8 cellular contexts compared by ENCODE assay signal in the genomic region with DNA sequence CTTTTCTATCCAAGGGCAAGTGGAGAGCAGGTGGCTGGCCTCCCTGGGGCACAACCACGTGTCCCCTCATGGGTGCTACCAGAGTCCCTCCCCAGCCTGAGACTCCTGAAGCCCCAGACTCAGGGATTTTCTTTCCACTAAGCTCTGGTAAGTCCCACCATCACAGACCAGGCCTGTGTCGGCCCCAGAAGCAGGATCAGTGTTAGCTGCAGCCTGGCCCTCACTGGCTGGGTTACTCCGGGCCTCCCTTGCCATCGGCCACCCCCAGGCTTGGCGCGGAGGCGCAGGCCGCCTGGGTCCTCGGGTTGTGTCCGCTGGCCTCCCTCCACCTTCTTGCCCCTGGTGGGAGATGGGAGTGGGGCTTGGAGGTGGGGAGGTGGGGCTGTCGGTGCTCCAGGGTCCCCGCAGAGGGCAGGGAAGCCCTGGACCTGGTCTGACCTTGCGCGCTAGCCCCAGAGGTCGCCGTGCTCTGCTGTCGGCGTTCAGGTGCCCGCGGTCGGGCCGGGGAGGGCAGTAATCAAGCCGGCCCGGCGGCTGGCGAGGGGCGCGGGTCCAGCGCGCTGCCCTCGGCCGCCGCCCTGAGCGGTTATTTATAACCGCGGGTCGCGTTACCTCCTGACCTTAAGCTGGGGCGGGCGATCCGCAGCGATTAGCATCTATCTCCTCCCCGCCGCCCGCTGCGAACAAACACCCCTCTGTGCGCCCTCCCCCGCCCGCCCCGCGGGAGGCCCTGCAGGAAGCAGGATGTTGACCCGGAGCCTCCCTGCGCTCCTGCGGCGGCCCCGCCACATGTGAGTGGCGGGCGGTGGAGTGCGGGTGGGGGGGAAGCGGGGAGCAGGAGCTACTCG.
DNase-seq lines count a peak whose midpoint lies in the region; ATAC-seq, FAIRE-seq and TF ChIP-seq lines count a peak whose summit lies in the region.
"Had no signal": no experiment of that assay in that cellular context is flagged by ENCODE, and none has a peak within 500 bp of the region (broad histone marks: within the 10 kb centered on the region; RNA-seq: fewer than 3 reads in every experiment).

No MANE protein-coding gene starts in this region.

- intact Hi-C loops in colonic mucosa (cut with DNase I) (no loop called here), HepG2 (cut with micrococcal nuclease; ENCODE audit: unreplicated experiment) (loop anchor here (1.0 to 2.0 kb wide), 3 partner anchors 13 to 81 kb away; no protein-coding TSS in a partner anchor)

- H3K36me3 ChIP-seq in colonic mucosa (no peaks in the 10 kb centered on the region), HepG2 (replicated peaks in 1 of 2; ENCODE audit: control insufficient read depth in 1 of 2, insufficient read depth in 2 of 2, low read length in 2 of 2) (no peaks in the 10 kb centered on the region)

- TF ChIP-seq CTCF in colonic mucosa (IDR thresholded peaks at IDR 0.05), result no peak
- TF ChIP-seq CTCF in HepG2 (CRISPR knock-in tag; IDR thresholded peaks at IDR 0.05), result peak; percentile 27

- peak overlapping the region; percentile 75 to 99 for H3K9ac ChIP-seq in colonic mucosa (ENCODE audit: low read depth in 2 of 2, low read length in 2 of 2)
- peak overlapping the region; percentile 96 for H3K9ac ChIP-seq in HepG2 (ENCODE audit: insufficient read depth, low read depth, low read length)

- H3K27ac ChIP-seq in colonic mucosa (peak overlapping the region; percentile 81), HepG2 (ENCODE audit: extremely low read length, insufficient read depth, low read length) (peak overlapping the region; percentile 96)

- POLR2A ChIA-PET in HepG2 (lab: Yijun Ruan, JAX), result interaction anchor here (0.7 to 12.2 kb wide), 35 partner anchors 9 to 402 kb away, joined by 3 to 510 read pairs (median 7); partner anchors contain the start of genes LUC7L3 and TOB1

- DNase-seq in NCI-H1436 treated with DMSO at 0.1 percent for 48 hours (lab: John Stamatoyannopoulos, UW), result peak; percentile 50
- DNase-seq in colonic mucosa, result peak; percentile 95
- DNase-seq in HepG2 (ENCODE audit: low spot score), result peak; percentile 97
- DNase-seq in stimulated activated CD4-positive, alpha-beta T cell treated with anti-CD3 and anti-CD28 coated beads, Interleukin-2, amount 100 ng/mL, for 48 hours, result peak; percentile 67 to 68

- no peak overlapping the region for H2AFZ ChIP-seq in HepG2 (ENCODE audit: low read length)

- H3K27me3 ChIP-seq in colonic mucosa (no peaks in the 10 kb centered on the region), HepG2 (ENCODE audit: control insufficient read depth in 1 of 2, insufficient read depth in 2 of 2, low read length in 2 of 2) (no peaks in the 10 kb centered on the region)

- no peaks in the 10 kb centered on the region for H4K20me1 ChIP-seq in HepG2 (ENCODE audit: insufficient read depth, low read length)

- TF ChIP-seq POLR2A in GM15510 (IDR thresholded peaks at IDR 0.05; ENCODE audit: borderline replicate concordance, extremely low read depth, insufficient read length) (peak; percentile 13), HepG2 (IDR thresholded peaks at IDR 0.05; ENCODE audit: insufficient read depth in 1 of 2, low read depth in 2 of 2, low read length in 2 of 2) (peak; percentile 98 to 99)

- H3K79me2 ChIP-seq in HepG2 (ENCODE audit: insufficient read depth, low read length), result peaks cover 5% of the 10 kb centered on the region

- peak; percentile 71 to 96; a peak in 2 of 4 replicates for TF ChIP-seq EP300 in HepG2 (IDR thresholded peaks at IDR 0.05; ENCODE audit: low read depth in 2 of 2, low read length in 2 of 2)
- TF ChIP-seq EP300 in HepG2 (CRISPR knock-in tag; IDR thresholded peaks at IDR 0.05; ENCODE audit: borderline replicate concordance), result peak; percentile 95

- in situ Hi-C loops in HepG2 (cut with HindIII; ENCODE audit: extremely low pct_ligation_motif_present, low pct_unique_long_range_greater_than_20kb), result loop anchor here (5.0 kb wide), 1 partner anchor 42 kb away; no protein-coding TSS in a partner anchor

- BruUV-seq in HepG2 (replicated peaks; lab: Mats Ljungman, UMichigan), result no TSS peak

- 0% methylated on average over 23 of the region's 61 CpGs for WGBS in HepG2 (ENCODE audit: low lambda C conversion rate)

- H3K4me2 ChIP-seq in HepG2 (ENCODE audit: low read depth, low read length), result peak overlapping the region; percentile 83

- peak; percentile 80 for TF ChIP-seq RAD21 in HepG2 (CRISPR knock-in tag; IDR thresholded peaks at IDR 0.05)

- H3K4me1 ChIP-seq in colonic mucosa, result peaks cover 14% of the 10 kb centered on the region
- H3K4me1 ChIP-seq in HepG2 (ENCODE audit: insufficient read depth, low read length), result peaks cover 97% of the 10 kb centered on the region

- FAIRE-seq in HepG2 (lab: Jason Lieb, UNC), result peak; percentile 79
- FAIRE-seq: islet of Langerhans had no signal

- CTCF ChIA-PET in HepG2 (lab: Yijun Ruan, JAX; ENCODE audit: low intra/inter-chr PET ratio, low total read pairs), result no interaction called here

- peak overlapping the region; percentile 42 for H3K4me3 ChIP-seq in colonic mucosa
- H3K4me3 ChIP-seq in HepG2 (replicated peaks in 1 of 3; ENCODE audit: insufficient read depth in 1 of 3, low read depth in 2 of 3, low read length in 3 of 3), result peak overlapping the region; percentile 61 to 86 (median 73)

- H3K9me3 ChIP-seq in colonic mucosa (no peaks in the 10 kb centered on the region), HepG2 (ENCODE audit: low read length) (no peaks in the 10 kb centered on the region)

- peak; percentile 81 to 82 for ATAC-seq in activated CD4-positive, CD25-positive, alpha-beta regulatory T cell treated with anti-CD3 and anti-CD28 coated beads, Interleukin-2, amount 50 U/mL, for 24 hours
- ATAC-seq in HepG2 (peak; percentile 85), GM21825 (IDR thresholded peaks at IDR 0.05; ENCODE audit: unreplicated experiment) (no peak)

TF ChIP-seq in HepG2, 621 proteins besides CTCF, POLR2A, EP300 and RAD21 (continues in another document):
- TF ChIP-seq RFX1 (IDR thresholded peaks at IDR 0.05) (no peak), ZBTB34 (CRISPR knock-in tag; IDR thresholded peaks at IDR 0.05) (peak; percentile 72; the same call in 1 of the 2 replicates), ZNF224 (CRISPR knock-in tag; IDR thresholded peaks at IDR 0.05) (peak; percentile 53; the same call in 1 of the 2 replicates), KMT2B (CRISPR knock-in tag; IDR thresholded peaks at IDR 0.05) (peak; percentile 30; the same call in 1 of the 2 replicates), GATAD1 (CRISPR knock-in tag; IDR thresholded peaks at IDR 0.05) (peak; percentile 70), ZNF747 (CRISPR knock-in tag; IDR thresholded peaks at IDR 0.05; ENCODE audit: borderline replicate concordance) (no peak; the same call in none of the 2 replicates), ADNP (CRISPR knock-in tag; IDR thresholded peaks at IDR 0.05) (no peak), ZNF441 (CRISPR knock-in tag; IDR thresholded peaks at IDR 0.05; ENCODE audit: borderline replicate concordance) (peak; percentile 64; the same call in 1 of the 2 replicates), HDAC2 (CRISPR knock-in tag; IDR thresholded peaks at IDR 0.05) (peak; percentile 96)
- TF ChIP-seq, protein P1, sequence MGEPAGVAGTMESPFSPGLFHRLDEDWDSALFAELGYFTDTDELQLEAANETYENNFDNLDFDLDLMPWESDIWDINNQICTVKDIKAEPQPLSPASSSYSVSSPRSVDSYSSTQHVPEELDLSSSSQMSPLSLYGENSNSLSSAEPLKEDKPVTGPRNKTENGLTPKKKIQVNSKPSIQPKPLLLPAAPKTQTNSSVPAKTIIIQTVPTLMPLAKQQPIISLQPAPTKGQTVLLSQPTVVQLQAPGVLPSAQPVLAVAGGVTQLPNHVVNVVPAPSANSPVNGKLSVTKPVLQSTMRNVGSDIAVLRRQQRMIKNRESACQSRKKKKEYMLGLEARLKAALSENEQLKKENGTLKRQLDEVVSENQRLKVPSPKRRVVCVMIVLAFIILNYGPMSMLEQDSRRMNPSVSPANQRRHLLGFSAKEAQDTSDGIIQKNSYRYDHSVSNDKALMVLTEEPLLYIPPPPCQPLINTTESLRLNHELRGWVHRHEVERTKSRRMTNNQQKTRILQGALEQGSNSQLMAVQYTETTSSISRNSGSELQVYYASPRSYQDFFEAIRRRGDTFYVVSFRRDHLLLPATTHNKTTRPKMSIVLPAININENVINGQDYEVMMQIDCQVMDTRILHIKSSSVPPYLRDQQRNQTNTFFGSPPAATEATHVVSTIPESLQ (CRISPR knock-in tag; conservative IDR thresholded peaks at IDR 0.05), result no peak
- TF ChIP-seq, protein P2, sequence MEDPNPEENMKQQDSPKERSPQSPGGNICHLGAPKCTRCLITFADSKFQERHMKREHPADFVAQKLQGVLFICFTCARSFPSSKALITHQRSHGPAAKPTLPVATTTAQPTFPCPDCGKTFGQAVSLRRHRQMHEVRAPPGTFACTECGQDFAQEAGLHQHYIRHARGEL (CRISPR knock-in tag; IDR thresholded peaks at IDR 0.05), result peak; percentile 70; the same call in 1 of the 2 replicates
- TF ChIP-seq, protein P3, sequence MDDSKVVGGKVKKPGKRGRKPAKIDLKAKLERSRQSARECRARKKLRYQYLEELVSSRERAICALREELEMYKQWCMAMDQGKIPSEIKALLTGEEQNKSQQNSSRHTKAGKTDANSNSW (CRISPR knock-in tag; IDR thresholded peaks at IDR 0.05; ENCODE audit: borderline replicate concordance), result no peak; the same call in 1 of the 2 replicates
